Comparison of ENCODE assay signal across 1 cellular context in genomic region chr6:15107644-15108382, GRCh38.
A peak's percentile ranks its signal among the peaks of the same experiment; 100 is the strongest.
TF ChIP-seq lines count a peak whose summit lies in the region.

No MANE protein-coding gene starts in this region.

TF ChIP-seq in K562, 482 proteins besides CTCF, POLR2A, EP300 and RAD21 (continued from another document):
- TF ChIP-seq TCF7 (IDR thresholded peaks at IDR 0.05; ENCODE audit: borderline replicate concordance) (no peak), BRD9 (IDR thresholded peaks at IDR 0.05; ENCODE audit: low read depth, partially characterized antibody) (peak; percentile 8), GMEB1 (CRISPR knock-in tag; IDR thresholded peaks at IDR 0.05) (no peak), ETV1 (tag; conservative IDR thresholded peaks at IDR 0.05; ENCODE audit: low read depth) (0 out of 2 replicates have a peak, but pooled peaks have one; percentile 20), MAFG (tag; conservative IDR thresholded peaks at IDR 0.05) (peak; percentile 56), ZBTB26 (CRISPR knock-in tag; IDR thresholded peaks at IDR 0.05) (0 out of 2 replicates have a peak, but pooled peaks have one; percentile 37), ZNF140 (CRISPR knock-in tag; IDR thresholded peaks at IDR 0.05) (peak; percentile 65; the same call in 1 of the 2 replicates), ZNF57 (CRISPR knock-in tag; IDR thresholded peaks at IDR 0.05) (no peak), ZNF586 (CRISPR knock-in tag; conservative IDR thresholded peaks at IDR 0.05) (0 out of 2 replicates have a peak, but pooled peaks have one; percentile 56), ZNF707 (CRISPR knock-in tag; conservative IDR thresholded peaks at IDR 0.05) (0 out of 2 replicates have a peak, but pooled peaks have one; percentile 16), PTTG1 (tag; IDR thresholded peaks at IDR 0.05; ENCODE audit: low read depth) (peak; percentile 73), ZNF316 (IDR thresholded peaks at IDR 0.05) (peak; percentile 92), BACH1 (tag; IDR thresholded peaks at IDR 0.05) (peak; percentile 39; the same call in 1 of the 2 replicates), ZNF639 (CRISPR knock-in tag; conservative IDR thresholded peaks at IDR 0.05 in 1 of 2, IDR thresholded peaks at IDR 0.05 in 1 of 2) (peak in 1 of 2 experiments; percentile 1; a peak in 1 of 4 replicates), ZNF584 (CRISPR knock-in tag; IDR thresholded peaks at IDR 0.05; ENCODE audit: low read depth) (no peak), HMGXB4 (CRISPR knock-in tag; IDR thresholded peaks at IDR 0.05) (no peak), C11orf30 (IDR thresholded peaks at IDR 0.05; ENCODE audit: low read depth) (peak; percentile 83)
